9 cellular contexts compared by ENCODE assay signal in genomic region chr2:31234690-31235503, GRCh38. TPM values are rescaled to one million over a fixed set of nuclear protein-coding genes. Genes with fewer than 3 reads are reported as not detected.
A peak's percentile ranks its signal among the peaks of the same experiment; 100 is the strongest.
DNase-seq lines count a peak whose midpoint lies in the region; ATAC-seq, FAIRE-seq and TF ChIP-seq lines count a peak whose summit lies in the region.
"Had no signal": no experiment of that assay in that cellular context is flagged by ENCODE, and none has a peak within 500 bp of the region (broad histone marks: within the 10 kb centered on the region; RNA-seq: fewer than 3 reads in every experiment).

No MANE protein-coding gene starts in this region.

- peak overlapping the region; percentile 85 for H2AFZ ChIP-seq in astrocyte (ENCODE audit: low read depth, low read length)

- H3K4me2 ChIP-seq in astrocyte (ENCODE audit: low read length): peak overlapping the region; percentile 93

- H4K20me1 ChIP-seq in astrocyte (ENCODE audit: insufficient read depth, low read length): peaks cover 43% of the 10 kb centered on the region

- H3K27me3 Mint-ChIP-seq in astrocyte (ENCODE audit: low read depth, unreplicated experiment): peaks cover 6% of the 10 kb centered on the region

- H3K27me3 ChIP-seq in astrocyte (ENCODE audit: insufficient read depth, low read length) (peaks cover 5% of the 10 kb centered on the region), layer of hippocampus (ENCODE audit: control insufficient read depth, insufficient read depth, low read length) (no peaks in the 10 kb centered on the region)

- DNase-seq in NCI-H82 (lab: John Stamatoyannopoulos, UW) (peak; percentile 37), NCI-H82 treated with DMSO at 0.1 percent for 48 hours (lab: John Stamatoyannopoulos, UW; ENCODE audit: unreplicated experiment) (no peak), astrocyte (ENCODE audit: low read depth) (no peak), GM13976 (ENCODE audit: low spot score) (no peak), DMS153 treated with DMSO at 0.1 percent for 48 hours (lab: John Stamatoyannopoulos, UW; ENCODE audit: unreplicated experiment) (no peak)

- H3K4me3 ChIP-seq in astrocyte (ENCODE audit: insufficient read depth, low read depth, low read length): peak overlapping the region; percentile 80

- H3K4me1 ChIP-seq in astrocyte (ENCODE audit: insufficient read depth, low read length): peaks cover 17% of the 10 kb centered on the region

- H3K36me3 Mint-ChIP-seq in astrocyte (ENCODE audit: low read depth, unreplicated experiment): no peaks in the 10 kb centered on the region

- ATAC-seq in GM21367 (IDR thresholded peaks at IDR 0.05; ENCODE audit: unreplicated experiment): no peak
- ATAC-seq: HCT116 had no signal

- peaks cover 53% of the 10 kb centered on the region for H3K79me2 ChIP-seq in astrocyte (ENCODE audit: insufficient read depth, low read length)

- peak overlapping the region; percentile 83 for H3K9ac ChIP-seq in astrocyte (ENCODE audit: low read length)

- H3K9me3 Mint-ChIP-seq in astrocyte (ENCODE audit: unreplicated experiment): no peaks in the 10 kb centered on the region

- H3K4me1 Mint-ChIP-seq in astrocyte (ENCODE audit: low read depth, unreplicated experiment): peaks cover 17% of the 10 kb centered on the region

- no peaks in the 10 kb centered on the region for H3K9me3 ChIP-seq in astrocyte (ENCODE audit: insufficient read depth, low read depth, low read length)

- TF ChIP-seq CTCF in astrocyte (IDR thresholded peaks at IDR 0.05; ENCODE audit: insufficient read depth, low read depth, low read length) (no peak), GM13976 (IDR thresholded peaks at IDR 0.05; ENCODE audit: borderline replicate concordance, control extremely low read depth, extremely low read depth, insufficient read depth, missing control alignments) (no peak)

- in situ Hi-C loops in GM13976 (cut with MboI; ENCODE audit: low sequenced_read_pairs, unreplicated experiment): no loop called here

- no peaks in the 10 kb centered on the region for H3K36me3 ChIP-seq in astrocyte (ENCODE audit: insufficient read depth, low read length)

- peak overlapping the region; percentile 30 for H3K27ac ChIP-seq in astrocyte (ENCODE audit: low read depth, low read length)
- peak overlapping the region; percentile 39 for H3K27ac ChIP-seq in layer of hippocampus (ENCODE audit: low read depth, low read length)
- peak overlapping the region; percentile 62 for H3K27ac ChIP-seq in temporal lobe (ENCODE audit: low read depth, low read length)

- no peak overlapping the region for H3K27ac Mint-ChIP-seq in astrocyte (ENCODE audit: unreplicated experiment)

- peak overlapping the region; percentile 85 for H3K4me3 Mint-ChIP-seq in astrocyte (ENCODE audit: unreplicated experiment)

- FAIRE-seq in astrocyte (lab: Jason Lieb, UNC): no peak

RNA-seq across cellular contexts. Expression of gene EHD3, which starts 0.9 kb away (rescaled TPM):
- total RNA-seq in astrocyte (20.9 and 25.0 TPM in 2 replicates), temporal lobe (7.1 TPM)

RNA-seq across cellular contexts. Expression of gene CAPN14, which starts 17.6 kb away (rescaled TPM):
- 0.12 and 0.14 TPM in 2 replicates for total RNA-seq in astrocyte
- 0.98 TPM for total RNA-seq in temporal lobe
